8 cellular contexts compared by ENCODE assay signal in genomic region chrX:139204576-139204902, GRCh38.
DNase-seq lines count a peak whose midpoint lies in the region; ATAC-seq and TF ChIP-seq lines count a peak whose summit lies in the region.

No MANE protein-coding gene starts in this region.

- peak overlapping the region in 5 of 8 donors; percentile 13 to 84 (median 75) for H3K4me3 Mint-ChIP-seq in CD4-positive, alpha-beta memory T cell

- H3K79me2 ChIP-seq in PC-9 (ENCODE audit: low read depth) (no peaks in the 10 kb centered on the region), parathyroid adenoma (no peaks in the 10 kb centered on the region)

- no peak overlapping the region for H3K27ac ChIP-seq in CD4-positive, alpha-beta memory T cell (ENCODE audit: low read depth, low read length)
- no peak overlapping the region for H3K27ac ChIP-seq in PC-9
- no peak overlapping the region for H3K27ac ChIP-seq in parathyroid adenoma

- no peak overlapping the region for H3K4me3 ChIP-seq in CD4-positive, alpha-beta memory T cell (ENCODE audit: low read length in 2 of 2)
- peak overlapping the region; percentile 56; the same call in 1 of the 2 replicates for H3K4me3 ChIP-seq in PC-9
- peak overlapping the region; percentile 25 for H3K4me3 ChIP-seq in fibroblast of villous mesenchyme (ENCODE audit: low read depth, low read length)
- peak overlapping the region; percentile 47 for H3K4me3 ChIP-seq in parathyroid adenoma (ENCODE audit: low read depth, low read length)

- intact Hi-C loops in CD4-positive, alpha-beta memory T cell (cut with micrococcal nuclease): no loop called here
- intact Hi-C loops in PC-9 (cut with micrococcal nuclease; ENCODE audit: unreplicated experiment): no loop called here

- no peaks in the 10 kb centered on the region for H3K4me1 ChIP-seq in CD4-positive, alpha-beta memory T cell (ENCODE audit: insufficient read depth, low read length)
- H3K4me1 ChIP-seq in PC-9 (replicated peaks; ENCODE audit: insufficient read depth) (peaks cover 28% of the 10 kb centered on the region), parathyroid adenoma (no peaks in the 10 kb centered on the region)

- TF ChIP-seq CTCF in PC-9 (conservative IDR thresholded peaks at IDR 0.05) (no peak), fibroblast of villous mesenchyme (IDR thresholded peaks at IDR 0.05; ENCODE audit: insufficient read depth, low read depth, low read length) (no peak), parathyroid adenoma (IDR thresholded peaks at IDR 0.05) (no peak)

- no peaks in the 10 kb centered on the region for H3K36me3 Mint-ChIP-seq in CD4-positive, alpha-beta memory T cell

- H3K9ac ChIP-seq in parathyroid adenoma: no peak overlapping the region

- no peak overlapping the region for H3K27ac Mint-ChIP-seq in CD4-positive, alpha-beta memory T cell

- no peaks in the 10 kb centered on the region for H3K9me2 ChIP-seq in PC-9 (ENCODE audit: insufficient read depth)

- CTCF ChIA-PET in CD4-positive, alpha-beta memory T cell (lab: Charles Lee; ENCODE audit: partially characterized antibody): no interaction called here
- CTCF ChIA-PET in PC-9 (lab: Charles Lee): no interaction called here

- DNase-seq in CD4-positive, alpha-beta memory T cell: no peak
- no peak for DNase-seq in PC-9
- no peak for DNase-seq in fibroblast of villous mesenchyme (ENCODE audit: low read depth)
- no peak for DNase-seq in HuH-7.5 (ENCODE audit: low spot score)
- DNase-seq in activated CD4-positive, alpha-beta T cell treated with anti-CD3 and anti-CD28 coated beads for 4 hours: no peak
- no peak for DNase-seq in NCI-H510A treated with DMSO at 0.1 percent for 48 hours (lab: John Stamatoyannopoulos, UW)

- H4K20me1 ChIP-seq in PC-9 (ENCODE audit: insufficient read depth): no peaks in the 10 kb centered on the region

- ATAC-seq in GM19351 (IDR thresholded peaks at IDR 0.05; ENCODE audit: unreplicated experiment): no peak

- peaks cover 0 to 4% (median 0%) of the 10 kb centered on the region in 4 donors for H3K4me1 Mint-ChIP-seq in CD4-positive, alpha-beta memory T cell

- peaks cover 0 to 3% (median 0%) of the 10 kb centered on the region in 8 donors for H3K9me3 Mint-ChIP-seq in CD4-positive, alpha-beta memory T cell

- H3K27me3 ChIP-seq in CD4-positive, alpha-beta memory T cell (ENCODE audit: insufficient read depth, low read length): no peaks in the 10 kb centered on the region
- peaks cover 10% of the 10 kb centered on the region; the same call in 1 of the 2 replicates for H3K27me3 ChIP-seq in PC-9 (ENCODE audit: insufficient read depth, low read depth)
- no peaks in the 10 kb centered on the region for H3K27me3 ChIP-seq in parathyroid adenoma (ENCODE audit: control insufficient read depth, insufficient read depth, low read length)

- H3K36me3 ChIP-seq in CD4-positive, alpha-beta memory T cell (ENCODE audit: insufficient read depth, low read length): no peaks in the 10 kb centered on the region
- H3K36me3 ChIP-seq in PC-9 (ENCODE audit: low read depth) (no peaks in the 10 kb centered on the region), parathyroid adenoma (ENCODE audit: control insufficient read depth, insufficient read depth, low read length) (no peaks in the 10 kb centered on the region)

- H2AFZ ChIP-seq in PC-9 (peak overlapping the region; percentile 72; the same call in 1 of the 2 replicates), parathyroid adenoma (peak overlapping the region; percentile 66)

- POLR2A ChIA-PET in CD4-positive, alpha-beta memory T cell (lab: Charles Lee; ENCODE audit: partially characterized antibody): no interaction called here
- POLR2A ChIA-PET in PC-9 (lab: Charles Lee; ENCODE audit: unreplicated experiment): no interaction called here

- H3K4me2 ChIP-seq in PC-9 (peak overlapping the region; percentile 51), parathyroid adenoma (ENCODE audit: low read length) (peak overlapping the region; percentile 67)

- H3F3A ChIP-seq in PC-9 (ENCODE audit: insufficient read depth, low read depth): peaks cover 7% of the 10 kb centered on the region; the same call in 1 of the 2 replicates

- H3K9me3 ChIP-seq in CD4-positive, alpha-beta memory T cell (ENCODE audit: control insufficient read depth in 1 of 2, low read length in 2 of 2): no peaks in the 10 kb centered on the region
- H3K9me3 ChIP-seq in PC-9 (ENCODE audit: insufficient read depth, low read depth): no peaks in the 10 kb centered on the region
- H3K9me3 ChIP-seq in parathyroid adenoma (ENCODE audit: control insufficient read depth, low read length): no peaks in the 10 kb centered on the region

- BruUV-seq in PC-9 (replicated peaks; lab: Mats Ljungman, UMichigan): no TSS peak

- H3K27me3 Mint-ChIP-seq in CD4-positive, alpha-beta memory T cell: peaks cover 7 to 9% of the 10 kb centered on the region in 2 donors

Comparison
In these comparisons a context has a peak if more than half of its experiments do, and no peak if none do; other contexts are left out.
1. H3K4me3 ChIP-seq: peak in PC-9 (single experiment), fibroblast of villous mesenchyme (single experiment) and parathyroid adenoma (single experiment); none in CD4-positive, alpha-beta memory T cell (0 of 2).